In the genomic region with DNA sequence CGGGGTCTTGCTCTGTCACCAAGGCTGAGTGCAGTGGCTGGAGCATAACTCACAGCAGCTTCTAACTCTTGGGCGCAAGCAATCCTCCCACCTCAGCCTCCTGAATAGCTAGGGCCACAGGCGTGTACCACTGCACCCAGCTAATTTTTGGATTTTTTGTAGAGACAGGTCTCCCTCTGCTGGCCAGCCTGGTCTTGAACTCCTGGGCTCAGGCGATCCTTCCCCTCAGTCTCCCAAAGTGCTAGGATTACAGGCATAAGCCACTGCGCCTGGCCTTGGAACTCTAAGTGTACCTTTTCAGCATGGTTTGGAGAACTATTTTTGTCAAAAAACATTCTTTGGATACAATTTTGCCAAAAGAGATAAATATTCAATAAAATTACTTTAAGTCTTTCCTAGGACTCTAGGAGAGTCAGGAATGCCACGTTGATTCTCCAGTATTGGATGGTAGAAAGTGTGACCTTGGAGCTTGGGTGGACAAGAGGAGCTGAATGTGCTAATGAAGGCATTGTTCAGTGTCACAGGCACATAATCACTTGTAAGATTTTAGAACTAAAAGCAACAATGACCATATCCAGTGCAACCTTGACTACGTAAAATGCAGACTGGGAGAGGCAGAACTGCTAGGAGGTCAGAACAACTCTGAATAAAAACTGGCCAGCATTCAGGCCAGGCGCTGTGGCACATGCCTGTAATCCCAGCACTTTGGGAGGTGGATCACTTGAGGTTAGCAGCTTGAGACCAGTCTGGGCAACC, we compare ENCODE assay signal across 2 cellular contexts.
TF ChIP-seq lines count a peak whose summit lies in the region.

No MANE protein-coding gene starts in this region.

TF ChIP-seq in endothelial cell of umbilical vein, 7 proteins besides CTCF, POLR2A, EP300 and RAD21 (continued from another document):
- no peak for TF ChIP-seq MYC (IDR thresholded peaks at IDR 0.05; ENCODE audit: low read depth, low read length)
- TF ChIP-seq, protein P1, sequence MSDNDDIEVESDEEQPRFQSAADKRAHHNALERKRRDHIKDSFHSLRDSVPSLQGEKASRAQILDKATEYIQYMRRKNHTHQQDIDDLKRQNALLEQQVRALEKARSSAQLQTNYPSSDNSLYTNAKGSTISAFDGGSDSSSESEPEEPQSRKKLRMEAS (IDR thresholded peaks at IDR 0.05; ENCODE audit: insufficient read depth, insufficient read length) = no peak
- TF ChIP-seq EZH2 (IDR thresholded peaks at IDR 0.05; ENCODE audit: borderline replicate concordance, low read depth, low read length, severe bottlenecking) = no peak
- TF ChIP-seq POLR2AphosphoS5 (IDR thresholded peaks at IDR 0.05; ENCODE audit: insufficient read depth, low read depth, low read length) = no peak
- no peak for TF ChIP-seq JUN (IDR thresholded peaks at IDR 0.05; ENCODE audit: borderline replicate concordance, insufficient read depth, insufficient read length, low read depth)
- no peak for TF ChIP-seq FOS (IDR thresholded peaks at IDR 0.05; ENCODE audit: borderline replicate concordance, insufficient read depth, low read length)

TF ChIP-seq in GM12891, 5 proteins besides CTCF, POLR2A, EP300 and RAD21:
- TF ChIP-seq TAF1 (IDR thresholded peaks at IDR 0.05; ENCODE audit: low read depth, low read length) = no peak
- no peak for TF ChIP-seq POLR2AphosphoS5 (IDR thresholded peaks at IDR 0.05; ENCODE audit: low read depth, low read length)
- TF ChIP-seq POU2F2 (IDR thresholded peaks at IDR 0.05; ENCODE audit: low read depth, low read length) = no peak
- no peak for TF ChIP-seq PAX5 (IDR thresholded peaks at IDR 0.05; ENCODE audit: insufficient read depth, low read length, severe bottlenecking)
- TF ChIP-seq SPI1 (IDR thresholded peaks at IDR 0.05; ENCODE audit: low read depth, low read length) = no peak
